In genomic region chr11:62394825-62395538, GRCh38 we compare ENCODE assay signal across 9 cellular contexts. TPM values are rescaled to one million over a fixed set of nuclear protein-coding genes. Genes with fewer than 3 reads are reported as not detected.
DNase-seq lines count a peak whose midpoint lies in the region; ATAC-seq, FAIRE-seq and TF ChIP-seq lines count a peak whose summit lies in the region.
"Had no signal": no experiment of that assay in that cellular context is flagged by ENCODE, and none has a peak within 500 bp of the region (broad histone marks: within the 10 kb centered on the region; RNA-seq: fewer than 3 reads in every experiment).

No MANE protein-coding gene starts in this region.

- no peaks in the 10 kb centered on the region for H3K27me3 Mint-ChIP-seq in nephron (ENCODE audit: low read depth)
- H3K27me3 Mint-ChIP-seq: activated naive CD4-positive, alpha-beta T cell treated with anti-CD3 and anti-CD28 coated beads, Interleukin-2, amount 50 U/mL, for 24 hours had no signal

- no peaks in the 10 kb centered on the region for H3K9me3 Mint-ChIP-seq in activated naive CD4-positive, alpha-beta T cell treated with anti-CD3 and anti-CD28 coated beads, Interleukin-2, amount 50 U/mL, for 72 hours
- no peaks in the 10 kb centered on the region for H3K9me3 Mint-ChIP-seq in nephron
- H3K9me3 Mint-ChIP-seq: activated naive CD4-positive, alpha-beta T cell treated with anti-CD3 and anti-CD28 coated beads, Interleukin-2, amount 50 U/mL, for 24 hours had no signal

- H3K36me3 Mint-ChIP-seq in activated naive CD4-positive, alpha-beta T cell treated with anti-CD3 and anti-CD28 coated beads, Interleukin-2, amount 50 U/mL, for 72 hours, result no peaks in the 10 kb centered on the region
- no peaks in the 10 kb centered on the region for H3K36me3 Mint-ChIP-seq in nephron (ENCODE audit: low read depth)
- H3K36me3 Mint-ChIP-seq: activated naive CD4-positive, alpha-beta T cell treated with anti-CD3 and anti-CD28 coated beads, Interleukin-2, amount 50 U/mL, for 24 hours had no signal

- no peak overlapping the region for H3K4me3 ChIP-seq in LNCaP clone FGC (ENCODE audit: low read depth, low read length)

- no peak overlapping the region for H3K27ac Mint-ChIP-seq in activated naive CD4-positive, alpha-beta T cell treated with anti-CD3 and anti-CD28 coated beads, Interleukin-2, amount 50 U/mL, for 72 hours
- peak overlapping the region; percentile 58 to 94 (median 92) for H3K27ac Mint-ChIP-seq in nephron
- H3K27ac Mint-ChIP-seq: activated naive CD4-positive, alpha-beta T cell treated with anti-CD3 and anti-CD28 coated beads, Interleukin-2, amount 50 U/mL, for 24 hours had no signal

- DNase-seq in EH (ENCODE audit: low read depth) (peak; percentile 87), LNCaP clone FGC (ENCODE audit: low read depth) (peak; percentile 46), RCC 7860 (ENCODE audit: low spot score) (peak; percentile 73), frontal cortex (ENCODE audit: low spot score in 2 of 2) (peak; percentile 68 to 82), ureter (ENCODE audit: low spot score) (peak; percentile 85)
- DNase-seq in activated naive CD4-positive, alpha-beta T cell treated with anti-CD3 and anti-CD28 coated beads, Interleukin-2, amount 50 U/mL, for 72 hours (ENCODE audit: low spot score in 2 of 2), result peak in 1 of 2 donors; percentile 49

- FAIRE-seq in RCC 7860 (lab: Jason Lieb, UNC) (peak; percentile 75), frontal cortex (lab: Jason Lieb, UNC) (peak; percentile 21)

- TF ChIP-seq CTCF in LNCaP clone FGC (IDR thresholded peaks at IDR 0.05; ENCODE audit: control insufficient read depth, extremely low read depth, insufficient read depth) (peak; percentile 77), nephron (IDR thresholded peaks at IDR 0.05; ENCODE audit: unreplicated experiment in 3 of 3) (peak; percentile 66 to 81 (median 75))

- peaks cover 45% of the 10 kb centered on the region for H3K4me1 Mint-ChIP-seq in nephron

- peak; percentile 81 to 86 for ATAC-seq in activated naive CD4-positive, alpha-beta T cell treated with anti-CD3 and anti-CD28 coated beads, Interleukin-2, amount 50 U/mL, for 72 hours
- no peak for ATAC-seq in GM18517 (IDR thresholded peaks at IDR 0.05; ENCODE audit: unreplicated experiment)

- H3K4me3 Mint-ChIP-seq in nephron, result peak overlapping the region; percentile 70 to 77 (median 72)
- H3K4me3 Mint-ChIP-seq: activated naive CD4-positive, alpha-beta T cell treated with anti-CD3 and anti-CD28 coated beads, Interleukin-2, amount 50 U/mL, for 24 hours had no signal

RNA-seq across cellular contexts. Expression of gene SCGB1A1, which starts 23.9 kb away (rescaled TPM):
- not detected for total RNA-seq in activated naive CD4-positive, alpha-beta T cell treated with anti-CD3 and anti-CD28 coated beads, Interleukin-2, amount 50 U/mL, for 72 hours
- total RNA-seq in frontal cortex (not detected), ureter (not detected)

RNA-seq across cellular contexts. Expression of gene ASRGL1, which starts 57.7 kb away (rescaled TPM):
- 1 to 10 TPM; 5.5 to 8.1 TPM for total RNA-seq in activated naive CD4-positive, alpha-beta T cell treated with anti-CD3 and anti-CD28 coated beads, Interleukin-2, amount 50 U/mL, for 72 hours
- 33.4 TPM for total RNA-seq in frontal cortex
- 6.2 TPM for total RNA-seq in ureter

Comparison
In these comparisons a context has a peak if more than half of its experiments do, and no peak if none do; other contexts are left out.
1. H3K27ac Mint-ChIP-seq: peak in nephron (3 of 3); none in activated naive CD4-positive, alpha-beta T cell treated with anti-CD3 and anti-CD28 coated beads, Interleukin-2, amount 50 U/mL, for 72 hours (0 of 2).